1 cellular context compared by ENCODE assay signal in the genomic region with DNA sequence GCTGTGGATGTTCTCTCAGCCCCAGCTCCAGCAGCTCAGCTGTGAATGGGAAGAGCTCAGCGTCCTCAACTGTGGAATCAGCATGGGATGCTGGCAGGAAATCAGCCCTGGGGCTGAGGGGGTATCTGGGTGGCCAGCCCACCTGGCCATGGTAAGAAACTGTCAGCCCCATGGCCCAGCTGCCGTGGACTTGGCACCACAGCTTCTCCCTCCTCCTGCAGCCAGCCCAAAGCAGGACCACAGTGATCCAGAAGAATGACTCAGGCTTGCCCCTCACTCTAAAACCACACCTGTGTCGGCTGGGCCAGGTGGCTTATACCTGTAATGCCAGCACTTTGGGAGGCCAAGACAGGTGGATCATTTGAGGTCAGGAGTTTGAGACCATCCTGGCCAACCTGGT.
TF ChIP-seq lines count a peak whose summit lies in the region.

No MANE protein-coding gene starts in this region.

TF ChIP-seq in H1, 55 proteins besides CTCF, POLR2A, EP300 and RAD21:
- TF ChIP-seq NRF1 (IDR thresholded peaks at IDR 0.05; ENCODE audit: low read depth, low read length) (no peak), CHD2 (IDR thresholded peaks at IDR 0.05; ENCODE audit: low read length) (no peak), CBX5 (IDR thresholded peaks at IDR 0.05; ENCODE audit: low read depth, low read length) (no peak), MAFK (IDR thresholded peaks at IDR 0.05; ENCODE audit: low read depth, low read length) (no peak), KDM1A (IDR thresholded peaks at IDR 0.05; ENCODE audit: borderline replicate concordance, low read length) (no peak), TCF12 (IDR thresholded peaks at IDR 0.05; ENCODE audit: low read depth, low read length) (no peak)
